ENCODE assay signal across 19 cellular contexts in the genomic region with DNA sequence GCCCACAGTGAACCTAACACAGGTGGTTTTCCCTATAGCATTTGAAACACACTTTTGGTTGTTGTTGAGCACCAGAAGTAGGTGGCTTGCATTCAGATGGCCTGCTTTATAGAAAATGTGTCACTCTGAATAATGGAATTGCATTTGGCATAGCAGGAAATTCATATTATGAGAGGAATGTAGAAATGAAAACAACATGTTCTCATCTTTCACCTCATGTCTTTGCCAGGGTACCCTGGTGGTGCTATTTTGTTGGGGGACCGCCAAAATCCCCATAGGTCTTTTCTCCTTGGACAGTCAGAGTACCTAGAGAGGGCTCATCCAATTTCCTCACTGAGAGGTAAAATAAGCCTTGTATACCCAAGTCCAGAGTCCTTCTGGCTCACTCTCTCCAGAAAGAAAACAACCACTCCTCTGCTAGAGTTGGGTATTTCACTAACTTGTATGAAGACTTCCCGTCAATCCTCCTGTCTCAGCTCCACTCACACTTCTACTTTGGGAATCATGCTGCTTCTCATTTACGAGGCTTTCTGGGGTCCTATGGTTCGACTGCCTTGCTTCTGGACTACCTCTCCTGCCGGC.
DNase-seq lines count a peak whose midpoint lies in the region; ATAC-seq and TF ChIP-seq lines count a peak whose summit lies in the region.
"Had no signal": no experiment of that assay in that cellular context is flagged by ENCODE, and none has a peak within 500 bp of the region (broad histone marks: within the 10 kb centered on the region; RNA-seq: fewer than 3 reads in every experiment).

No MANE protein-coding gene starts in this region.

- H3K27ac ChIP-seq in endodermal cell (ENCODE audit: low read depth, low read length), result no peak overlapping the region
- H3K27ac ChIP-seq: adrenal gland, HL-60, neutrophil had no signal

- H3K4me1 ChIP-seq in endodermal cell (ENCODE audit: control insufficient read depth, insufficient read depth, low read length), result peaks cover 6% of the 10 kb centered on the region

- H3K9ac ChIP-seq in endodermal cell (ENCODE audit: extremely low read depth, low read length, poor library complexity, severe bottlenecking), result no peak overlapping the region

- DNase-seq in EH (ENCODE audit: low read depth) (peak; percentile 67), MG63 (peak; percentile 83), endodermal cell (no peak), nephron progenitor cell (no peak), nucleus accumbens (lab: John Stamatoyannopoulos, UW) (no peak), NCI-H2029 treated with DMSO at 0.1 percent for 48 hours (lab: John Stamatoyannopoulos, UW) (no peak), NCI-H1417 treated with DMSO at 0.1 percent for 48 hours (lab: John Stamatoyannopoulos, UW) (no peak)
- DNase-seq: activated CD4-positive, alpha-beta T cell treated with anti-CD3 and anti-CD28 coated beads, Interleukin-2, amount 50 U/mL, for 1 hour; adrenal gland; foreskin melanocyte; MM.1S; NK-92 treated with Interleukin-12 subunit alpha and Interleukin-12 subunit beta, amount 100 ng/mL, for 24 hours; SIG-M5; small intestine; stimulated activated naive CD4-positive, alpha-beta T cell had no signal

- peaks cover 31% of the 10 kb centered on the region for H3K4me1 Mint-ChIP-seq in endodermal cell
- no peaks in the 10 kb centered on the region for H3K4me1 Mint-ChIP-seq in nephron progenitor cell

- H3K36me3 Mint-ChIP-seq in endodermal cell (ENCODE audit: low read depth) (no peaks in the 10 kb centered on the region), nephron progenitor cell (ENCODE audit: low read depth) (peaks cover 15% of the 10 kb centered on the region)

- H3K9me3 ChIP-seq in MG63 (no peaks in the 10 kb centered on the region), endodermal cell (ENCODE audit: control insufficient read depth, low read length) (no peaks in the 10 kb centered on the region)
- H3K9me3 ChIP-seq: adrenal gland, neutrophil had no signal

- H3K27me3 ChIP-seq in MG63 (no peaks in the 10 kb centered on the region), endodermal cell (ENCODE audit: control insufficient read depth, insufficient read depth, low read length, poor library complexity, severe bottlenecking) (no peaks in the 10 kb centered on the region)
- H3K27me3 ChIP-seq: adrenal gland, neutrophil had no signal

- H3K36me3 ChIP-seq in MG63 (peaks cover 35% of the 10 kb centered on the region), endodermal cell (ENCODE audit: control insufficient read depth, insufficient read depth, low read length) (no peaks in the 10 kb centered on the region)
- H3K36me3 ChIP-seq: adrenal gland, neutrophil had no signal

- H3K4me3 ChIP-seq in MG63 (no peak overlapping the region), endodermal cell (ENCODE audit: low read length) (no peak overlapping the region)
- H3K4me3 ChIP-seq: adrenal gland had no signal

- no peaks in the 10 kb centered on the region for H3K9me3 Mint-ChIP-seq in endodermal cell
- no peaks in the 10 kb centered on the region for H3K9me3 Mint-ChIP-seq in nephron progenitor cell
- H3K9me3 Mint-ChIP-seq: memory B cell had no signal

- ATAC-seq in HG02610 (IDR thresholded peaks at IDR 0.05; ENCODE audit: unreplicated experiment), result no peak

- TF ChIP-seq CTCF in endodermal cell (conservative IDR thresholded peaks at IDR 0.05) (no peak), nephron progenitor cell (IDR thresholded peaks at IDR 0.05) (no peak)

- H3K27ac Mint-ChIP-seq in endodermal cell (peak overlapping the region; percentile 13), nephron progenitor cell (peak overlapping the region; percentile 43)
- H3K27ac Mint-ChIP-seq: memory B cell had no signal

- H3K27me3 Mint-ChIP-seq in endodermal cell (ENCODE audit: insufficient read depth), result no peaks in the 10 kb centered on the region
- no peaks in the 10 kb centered on the region for H3K27me3 Mint-ChIP-seq in nephron progenitor cell (ENCODE audit: low read depth, poor library complexity)
- H3K27me3 Mint-ChIP-seq: memory B cell had no signal

- 95 to 98% methylated on average over 4 to 5 of the region's 5 CpGs for WGBS in endodermal cell (ENCODE audit: insufficient coverage in 1 of 2, insufficient read length in 1 of 2), 2 experiments

- no peak overlapping the region for H3K4me3 Mint-ChIP-seq in endodermal cell
- no peak overlapping the region for H3K4me3 Mint-ChIP-seq in nephron progenitor cell
- H3K4me3 Mint-ChIP-seq: memory B cell had no signal

Comparison
In these comparisons a context has a peak if more than half of its experiments do, and no peak if none do; other contexts are left out.
1. DNase-seq: peak in EH (single experiment) and MG63 (single experiment); none in endodermal cell (single experiment), nephron progenitor cell (single experiment), nucleus accumbens (0 of 56), NCI-H2029 treated with DMSO at 0.1 percent for 48 hours (single experiment) and NCI-H1417 treated with DMSO at 0.1 percent for 48 hours (single experiment).